21 cellular contexts compared by ENCODE assay signal in the genomic region with DNA sequence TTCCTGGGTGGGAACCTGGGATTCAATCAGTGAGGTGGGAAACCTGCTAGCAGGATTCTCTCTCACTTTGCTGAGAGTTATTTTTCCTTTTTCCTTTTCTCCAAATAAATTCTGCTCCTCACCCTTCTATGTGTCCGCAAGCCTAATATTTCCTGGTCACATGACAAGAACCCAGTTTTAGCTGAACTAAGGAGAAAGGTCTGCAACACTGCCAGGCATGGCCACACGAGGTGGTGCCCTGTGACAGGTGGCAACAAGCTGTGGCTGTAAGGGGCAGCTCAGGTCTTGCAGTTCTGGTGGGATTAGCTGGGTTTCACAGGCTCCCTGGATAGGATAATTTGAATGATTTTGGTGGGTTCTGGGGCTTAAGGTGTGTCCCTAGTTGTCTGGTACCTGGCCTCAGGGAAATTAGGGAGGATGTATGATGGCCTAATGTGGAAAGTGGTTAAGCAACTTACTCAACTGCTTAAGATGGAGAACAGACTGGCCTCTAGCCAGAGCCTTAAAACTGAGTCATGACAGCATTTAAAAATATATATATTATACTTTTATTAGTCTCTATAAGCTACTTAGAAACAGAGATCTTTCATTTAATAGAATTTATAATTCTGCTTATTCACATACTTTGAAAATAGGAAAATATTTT.
DNase-seq lines count a peak whose midpoint lies in the region; ATAC-seq and TF ChIP-seq lines count a peak whose summit lies in the region.
"Had no signal": no experiment of that assay in that cellular context is flagged by ENCODE, and none has a peak within 500 bp of the region (broad histone marks: within the 10 kb centered on the region; RNA-seq: fewer than 3 reads in every experiment).

No MANE protein-coding gene starts in this region.

- ATAC-seq in GM21381 (IDR thresholded peaks at IDR 0.05; ENCODE audit: unreplicated experiment) (no peak), HG03342 (IDR thresholded peaks at IDR 0.05; ENCODE audit: unreplicated experiment) (no peak)
- ATAC-seq in effector memory CD8-positive, alpha-beta T cell (replicated peaks): no peak
- ATAC-seq: activated naive CD8-positive, alpha-beta T cell treated with anti-CD3 and anti-CD28 coated beads, Interleukin-2, amount 50 U/mL, for 24 hours; stimulated activated naive CD8-positive, alpha-beta T cell treated with anti-CD3 and anti-CD28 coated beads, Interleukin-15, amount 100 ng/mL, for 72 hours had no signal

- no peaks in the 10 kb centered on the region for H3K9me3 Mint-ChIP-seq in effector memory CD8-positive, alpha-beta T cell
- H3K9me3 Mint-ChIP-seq: activated CD4-positive, alpha-beta T cell treated with anti-CD3 and anti-CD28 coated beads, Interleukin-2, amount 10 ng/mL, durations not matched to agents 7 days and 5 days; activated T-helper 2 cell treated with anti-CD3 and anti-CD28 coated beads, Interferon-gamma antibody, Interleukin-2, Interleukin-4, amounts not matched to agents 10 μg/mL and 5 μg/mL and 100 μg/mL, durations not matched to agents 14 hours and 24 hours and 36 hours had no signal

- DNase-seq in NCI-H82 (lab: John Stamatoyannopoulos, UW) (peak; percentile 1), NCI-H82 treated with DMSO at 0.1 percent for 48 hours (lab: John Stamatoyannopoulos, UW; ENCODE audit: unreplicated experiment) (no peak), fibroblast of the aortic adventitia (ENCODE audit: low read depth) (peak; percentile 6)
- DNase-seq in effector memory CD8-positive, alpha-beta T cell: no peak
- DNase-seq: activated CD4-positive, alpha-beta T cell treated with anti-CD3 and anti-CD28 coated beads, Interleukin-2, amount 10 ng/mL, durations not matched to agents 7 days and 5 days; activated naive CD8-positive, alpha-beta T cell treated with anti-CD3 and anti-CD28 coated beads, Interleukin-2, amount 50 U/mL, for 24 hours; C1 segment of cervical spinal cord; erythroblast; MG63; NCI-H146; NCI-H2171 treated with DMSO at 0.1 percent for 48 hours; SJCRH30; stimulated activated CD4-positive, alpha-beta T cell treated with anti-CD3 and anti-CD28 coated beads, Interleukin-4, amount 100 ng/mL, for 24 hours; stimulated activated naive CD8-positive, alpha-beta T cell treated with anti-CD3 and anti-CD28 coated beads, Interleukin-15, amount 100 ng/mL, for 72 hours; transverse colon had no signal

- H3K27me3 Mint-ChIP-seq in effector memory CD8-positive, alpha-beta T cell: no peaks in the 10 kb centered on the region
- H3K27me3 Mint-ChIP-seq: stimulated activated naive CD8-positive, alpha-beta T cell treated with anti-CD3 and anti-CD28 coated beads, Interleukin-15, amount 100 ng/mL, for 72 hours had no signal

- H3K27ac Mint-ChIP-seq in effector memory CD8-positive, alpha-beta T cell: no peak overlapping the region
- H3K27ac Mint-ChIP-seq: activated CD4-positive, alpha-beta T cell treated with anti-CD3 and anti-CD28 coated beads, Interleukin-2, amount 10 ng/mL, durations not matched to agents 7 days and 5 days; activated naive CD8-positive, alpha-beta T cell treated with anti-CD3 and anti-CD28 coated beads, Interleukin-2, amount 50 U/mL, for 24 hours; activated T-helper 2 cell treated with anti-CD3 and anti-CD28 coated beads, Interferon-gamma antibody, Interleukin-2, Interleukin-4, amounts not matched to agents 10 μg/mL and 5 μg/mL and 100 μg/mL, durations not matched to agents 14 hours and 24 hours and 36 hours; nephron; stimulated activated naive CD8-positive, alpha-beta T cell treated with anti-CD3 and anti-CD28 coated beads, Interleukin-15, amount 100 ng/mL, for 72 hours had no signal

- no peaks in the 10 kb centered on the region for H3K36me3 Mint-ChIP-seq in effector memory CD8-positive, alpha-beta T cell (ENCODE audit: insufficient read depth)

- H3K4me3 ChIP-seq in fibroblast of the aortic adventitia (ENCODE audit: low read depth, low read length): no peak overlapping the region
- H3K4me3 ChIP-seq: MG63, SJCRH30, transverse colon had no signal

- H3K4me3 Mint-ChIP-seq in effector memory CD8-positive, alpha-beta T cell: no peak overlapping the region
- H3K4me3 Mint-ChIP-seq: activated CD4-positive, alpha-beta T cell treated with anti-CD3 and anti-CD28 coated beads, Interleukin-2, amount 10 ng/mL, durations not matched to agents 7 days and 5 days; activated naive CD8-positive, alpha-beta T cell treated with anti-CD3 and anti-CD28 coated beads, Interleukin-2, amount 50 U/mL, for 24 hours; nephron; stimulated activated naive CD8-positive, alpha-beta T cell treated with anti-CD3 and anti-CD28 coated beads, Interleukin-15, amount 100 ng/mL, for 72 hours had no signal

- no peak for TF ChIP-seq CTCF in fibroblast of the aortic adventitia (IDR thresholded peaks at IDR 0.05; ENCODE audit: insufficient read depth, low read length)

- peak overlapping the region; percentile 5 for H3K27ac ChIP-seq in angular gyrus (ENCODE audit: low read depth, low read length)
- H3K27ac ChIP-seq in temporal lobe (ENCODE audit: low read depth, low read length): peak overlapping the region; percentile 51
- H3K27ac ChIP-seq: SJCRH30, transverse colon had no signal

- no peaks in the 10 kb centered on the region for H3K4me1 Mint-ChIP-seq in effector memory CD8-positive, alpha-beta T cell (ENCODE audit: low read depth in 2 of 2)
- H3K4me1 Mint-ChIP-seq: activated CD4-positive, alpha-beta T cell treated with anti-CD3 and anti-CD28 coated beads, Interleukin-2, amount 10 ng/mL, durations not matched to agents 7 days and 5 days; activated naive CD8-positive, alpha-beta T cell treated with anti-CD3 and anti-CD28 coated beads, Interleukin-2, amount 50 U/mL, for 24 hours; nephron; stimulated activated naive CD8-positive, alpha-beta T cell treated with anti-CD3 and anti-CD28 coated beads, Interleukin-15, amount 100 ng/mL, for 72 hours had no signal

Comparison
In these comparisons a context has a peak if more than half of its experiments do, and no peak if none do; other contexts are left out.
1. DNase-seq: peak in NCI-H82 (single experiment) and fibroblast of the aortic adventitia (single experiment); none in NCI-H82 treated with DMSO at 0.1 percent for 48 hours (single experiment) and effector memory CD8-positive, alpha-beta T cell (0 of 3).